Comparison of ENCODE assay signal across 11 cellular contexts in the genomic region with DNA sequence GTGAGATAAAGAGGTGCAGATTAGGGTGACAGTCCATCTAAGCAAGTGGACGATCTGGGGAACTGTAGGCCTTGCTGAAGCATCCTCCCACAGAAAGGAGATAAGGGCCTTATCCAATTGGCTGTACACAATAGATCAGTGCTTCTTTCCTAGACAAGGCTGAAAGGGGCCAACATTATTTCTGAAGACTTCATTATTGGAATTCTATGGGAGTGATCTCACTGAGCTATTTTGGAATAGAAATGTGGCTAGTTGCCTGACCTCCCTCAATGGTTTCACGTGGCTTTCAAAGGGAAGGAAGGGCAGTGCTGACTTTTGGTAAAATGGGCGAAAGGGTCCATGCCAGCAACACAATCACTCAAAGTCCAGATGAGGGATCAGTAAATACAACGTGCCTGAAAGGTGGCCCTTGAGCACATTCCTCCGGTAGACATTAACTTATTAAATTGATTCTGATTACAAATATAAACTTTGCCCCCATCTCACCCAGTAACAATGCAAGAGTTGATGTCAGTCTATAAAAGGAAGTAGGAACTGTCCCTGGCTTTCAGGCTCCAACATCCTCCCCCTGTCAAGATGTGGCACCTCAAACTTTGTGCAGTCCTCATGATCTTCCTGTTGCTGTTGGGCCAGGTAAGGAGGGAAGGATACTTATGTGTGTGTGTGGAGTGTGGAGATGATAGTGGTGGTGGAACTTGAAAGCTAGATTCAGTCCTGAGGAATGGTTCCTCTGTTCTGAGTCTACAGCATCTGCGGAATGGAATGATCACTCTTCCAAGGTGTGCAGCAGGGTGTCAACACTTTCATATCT. TPM values are rescaled to one million over a fixed set of nuclear protein-coding genes. Genes with fewer than 3 reads are reported as not detected.
A peak's percentile ranks its signal among the peaks of the same experiment; 100 is the strongest.
DNase-seq lines count a peak whose midpoint lies in the region; ATAC-seq, FAIRE-seq and TF ChIP-seq lines count a peak whose summit lies in the region.
"Had no signal": no experiment of that assay in that cellular context is flagged by ENCODE, and none has a peak within 500 bp of the region (broad histone marks: within the 10 kb centered on the region; RNA-seq: fewer than 3 reads in every experiment).

TSS of gene LEAP2 (plus strand) at position 550 of the 811 bp plus-strand sequence. CDS start at position 577, 27 bp downstream.

- peaks cover 34% of the 10 kb centered on the region for H3K79me2 ChIP-seq in GM23248 (ENCODE audit: insufficient read depth)
- peaks cover 3% of the 10 kb centered on the region for H3K79me2 ChIP-seq in astrocyte (ENCODE audit: insufficient read depth, low read length)

- FAIRE-seq in astrocyte (lab: Jason Lieb, UNC), result no peak
- FAIRE-seq: colon had no signal

- H3K9ac ChIP-seq in GM23248, result no peak within 1 kb of the TSS
- H3K9ac ChIP-seq in astrocyte (ENCODE audit: low read length), result no peak within 1 kb of the TSS

- no peak for TF ChIP-seq POLR2A in suprapubic skin (IDR thresholded peaks at IDR 0.05)

- peaks cover 35% of the 10 kb centered on the region for H3K4me1 Mint-ChIP-seq in astrocyte (ENCODE audit: low read depth, unreplicated experiment)

- TF ChIP-seq CTCF in astrocyte (IDR thresholded peaks at IDR 0.05; ENCODE audit: insufficient read depth, low read depth, low read length) (no peak), suprapubic skin (IDR thresholded peaks at IDR 0.05) (no peak)

- WGBS in GM23248 (ENCODE audit: low coverage in 1 of 2, low lambda C conversion rate in 2 of 2, missing lambda C conversion rate in 2 of 2), 2 experiments, result 65 to 68% methylated on average over 6 of the region's 6 CpGs
- 77% methylated on average over 6 of the region's 6 CpGs for WGBS in suprapubic skin

- H3K36me3 Mint-ChIP-seq in astrocyte (ENCODE audit: low read depth, unreplicated experiment), result peaks cover 34% of the 10 kb centered on the region

- in situ Hi-C loops in GM23248 (cut with MboI), result no loop called here

- H3K36me3 ChIP-seq in GM23248 (ENCODE audit: low read depth), result peaks cover 23% of the 10 kb centered on the region
- peaks cover 20% of the 10 kb centered on the region for H3K36me3 ChIP-seq in astrocyte (ENCODE audit: insufficient read depth, low read length)
- peaks cover 43% of the 10 kb centered on the region for H3K36me3 ChIP-seq in suprapubic skin

- H3K27ac Mint-ChIP-seq in astrocyte (ENCODE audit: unreplicated experiment), result peak within 1 kb of the TSS; percentile 76
- H3K27ac Mint-ChIP-seq: activated T-cell treated with anti-CD3 and anti-CD28 coated beads, Interleukin-2, amount 50 U/mL, for 72 hours had no signal

- no peaks in the 10 kb centered on the region for H4K20me1 ChIP-seq in GM23248 (ENCODE audit: insufficient read depth)
- H4K20me1 ChIP-seq in astrocyte (ENCODE audit: insufficient read depth, low read length), result peaks cover 19% of the 10 kb centered on the region

- peaks cover 76% of the 10 kb centered on the region for H3F3A ChIP-seq in GM23248 (ENCODE audit: insufficient read depth)

- H3K4me3 Mint-ChIP-seq in astrocyte (ENCODE audit: unreplicated experiment), result no peak within 1 kb of the TSS
- H3K4me3 Mint-ChIP-seq: activated T-cell treated with anti-CD3 and anti-CD28 coated beads, Interleukin-2, amount 50 U/mL, for 72 hours had no signal

- no peak for TF ChIP-seq EP300 in suprapubic skin (IDR thresholded peaks at IDR 0.05)

- H3K27me3 Mint-ChIP-seq in astrocyte (ENCODE audit: low read depth, unreplicated experiment), result no peaks in the 10 kb centered on the region

- ATAC-seq in left colon, result peak; percentile 73
- ATAC-seq in GM19463 (IDR thresholded peaks at IDR 0.05; ENCODE audit: unreplicated experiment), result no peak
- no peak for ATAC-seq in GM18517 (IDR thresholded peaks at IDR 0.05; ENCODE audit: unreplicated experiment)
- ATAC-seq: activated T-cell treated with anti-CD3 and anti-CD28 coated beads, Interleukin-2, amount 50 U/mL, for 72 hours had no signal

- H3K27me3 ChIP-seq in GM23248 (replicated peaks; ENCODE audit: insufficient read depth) (no peaks in the 10 kb centered on the region), astrocyte (ENCODE audit: insufficient read depth, low read length) (no peaks in the 10 kb centered on the region), suprapubic skin (no peaks in the 10 kb centered on the region)

- no peak within 1 kb of the TSS for H3K4me3 ChIP-seq in GM23248
- H3K4me3 ChIP-seq in astrocyte (ENCODE audit: insufficient read depth, low read depth, low read length), result no peak within 1 kb of the TSS
- no peak within 1 kb of the TSS for H3K4me3 ChIP-seq in suprapubic skin

- no peak within 1 kb of the TSS for H3K4me2 ChIP-seq in GM23248 (ENCODE audit: unreplicated experiment)
- H3K4me2 ChIP-seq in astrocyte (ENCODE audit: low read length), result no peak within 1 kb of the TSS

- H2AFZ ChIP-seq in GM23248 (no peak within 1 kb of the TSS), astrocyte (ENCODE audit: low read depth, low read length) (no peak within 1 kb of the TSS)

- intact Hi-C loops in left colon (cut with DNase I, micrococcal nuclease), result no loop called here

- peak; percentile 20 for DNase-seq in GM23248
- DNase-seq in astrocyte (ENCODE audit: low read depth), result peak; percentile 31
- DNase-seq in left colon, result no peak
- peak; percentile 66 for DNase-seq in renal cortical epithelial cell (ENCODE audit: low read depth)
- no peak for DNase-seq in suprapubic skin (ENCODE audit: low spot score in 2 of 2)
- DNase-seq: activated T-cell treated with anti-CD3 and anti-CD28 coated beads, Interleukin-2, amount 50 U/mL, for 72 hours; DMS153 had no signal

- H3K9me3 Mint-ChIP-seq in astrocyte (ENCODE audit: unreplicated experiment), result no peaks in the 10 kb centered on the region
- H3K9me3 Mint-ChIP-seq: activated T-cell treated with anti-CD3 and anti-CD28 coated beads, Interleukin-2, amount 50 U/mL, for 72 hours had no signal

- H3K9me3 ChIP-seq in GM23248 (ENCODE audit: low read depth) (no peaks in the 10 kb centered on the region), astrocyte (ENCODE audit: insufficient read depth, low read depth, low read length) (no peaks in the 10 kb centered on the region), suprapubic skin (no peaks in the 10 kb centered on the region)

- no peaks in the 10 kb centered on the region for H3K9me2 ChIP-seq in GM23248 (ENCODE audit: insufficient read depth)

- H3K4me1 ChIP-seq in GM23248 (ENCODE audit: insufficient read depth) (peaks cover 18% of the 10 kb centered on the region), astrocyte (ENCODE audit: insufficient read depth, low read length) (peaks cover 11% of the 10 kb centered on the region), suprapubic skin (peaks cover 3% of the 10 kb centered on the region)

- peak within 1 kb of the TSS; percentile 25; the same call in 1 of the 2 replicates for H3K27ac ChIP-seq in GM23248
- no peak within 1 kb of the TSS for H3K27ac ChIP-seq in astrocyte (ENCODE audit: low read depth, low read length)
- H3K27ac ChIP-seq in suprapubic skin, result no peak within 1 kb of the TSS
- H3K27ac ChIP-seq: VCaP had no signal

RNA-seq across cellular contexts. Expression of gene LEAP2, which starts in this region (rescaled TPM):
- 0.13 TPM in 1 of 2 replicates, not detected in the other for total RNA-seq in GM23248 (2014; rRNA removed; shearing (Covaris generic))
- 0.33 and 0.67 TPM in 2 replicates for polyA plus RNA-seq in GM23248 (2016; fragmentation: Nextera tagmentation; extraction: Ambion mirVana)
- total RNA-seq in astrocyte, result 0.27 and 0.31 TPM in 2 replicates
- total RNA-seq in left colon, result 10 to 100 TPM in 1 of 2 donors, 1 to 10 TPM in 1; 2.9 to 10.7 TPM
- 0.15 TPM in 1 of 2 replicates, not detected in the other for total RNA-seq in renal cortical epithelial cell
- total RNA-seq in suprapubic skin, result 1 to 10 TPM in 2 of 4 donors, under 1 TPM in 2; 0.21 to 9.1 (median 1.7) TPM

Comparison
In these comparisons a context has a peak if more than half of its experiments do, and no peak if none do; other contexts are left out.
1. Peak in DNase-seq and H3K27ac ChIP-seq in GM23248; RNA of the gene not detected or under 1 TPM.
2. Peak in DNase-seq in astrocyte; RNA of the gene not detected or under 1 TPM.
3. Peak in DNase-seq in renal cortical epithelial cell; RNA of the gene not detected or under 1 TPM.